ENCODE assay signal across 27 cellular contexts in genomic region chr5:154899107-154899816, GRCh38. TPM values are rescaled to one million over a fixed set of nuclear protein-coding genes. Genes with fewer than 3 reads are reported as not detected.
DNase-seq lines count a peak whose midpoint lies in the region; ATAC-seq, FAIRE-seq and TF ChIP-seq lines count a peak whose summit lies in the region.
"Had no signal": no experiment of that assay in that cellular context is flagged by ENCODE, and none has a peak within 500 bp of the region (broad histone marks: within the 10 kb centered on the region; RNA-seq: fewer than 3 reads in every experiment).

No MANE protein-coding gene starts in this region.

- DNase-seq in AG20443 (ENCODE audit: low spot score) (peak; percentile 24), GM12878 (ENCODE audit: low read depth, low spot score) (no peak), left lung (no peak), testis (peak; percentile 31), 8988T (no peak)
- DNase-seq: activated CD4-positive, alpha-beta T cell treated with anti-CD3 and anti-CD28 coated beads for 1 hour; activated CD8-positive, alpha-beta T cell treated with anti-CD3 and anti-CD28 coated beads, Interleukin-2, amount 10 ng/mL, durations not matched to agents 7 days and 5 days; activated naive CD4-positive, alpha-beta T cell treated with Interleukin-2 at 50 U/mL for 16 hours; activated T-cell treated with anti-CD3 and anti-CD28 coated beads, Interleukin-2, amount 50 U/mL, for 24 hours; CD8-positive, alpha-beta memory T cell; effector memory CD8-positive, alpha-beta T cell; GDM1; KBM-7; left colon; NCI-H1436; NCI-H2107; NCI-H510A; PC-9; SIG-M5; small intestine; stimulated activated CD4-positive, alpha-beta T cell treated with anti-CD3 and anti-CD28 coated beads, Interleukin-4, amount 100 ng/mL, for 24 hours; T-cell had no signal

- TF ChIP-seq RAD21 in GM12878 (IDR thresholded peaks at IDR 0.05; ENCODE audit: insufficient read depth, low read depth, low read length), result no peak

- BruUV-seq in GM12878 (replicated peaks; lab: Mats Ljungman, UMichigan), result TSS peak; percentile 23

- SMC1A ChIA-PET in GM12878 (lab: Charles Lee; ENCODE audit: uncharacterized antibody, unreplicated experiment), result no interaction called here

- H3K9me3 ChIP-seq in GM12878 (replicated peaks; ENCODE audit: control insufficient read depth, insufficient read depth, low read length) (no peaks in the 10 kb centered on the region), left lung (no peaks in the 10 kb centered on the region), testis (no peaks in the 10 kb centered on the region)
- H3K9me3 ChIP-seq: HAP-1 had no signal

- ATAC-seq in GM12878, result no peak
- ATAC-seq in left lung, result no peak
- ATAC-seq in GM18511 (IDR thresholded peaks at IDR 0.05; ENCODE audit: unreplicated experiment), result no peak
- ATAC-seq in HG03135 (IDR thresholded peaks at IDR 0.05; ENCODE audit: unreplicated experiment), result no peak
- ATAC-seq: activated CD8-positive, alpha-beta T cell treated with anti-CD3 and anti-CD28 coated beads, Interleukin-2, amount 10 ng/mL, durations not matched to agents 7 days and 5 days; effector memory CD8-positive, alpha-beta T cell; esophagus mucosa; left colon; T-cell had no signal

- no peaks in the 10 kb centered on the region for H3K27me3 ChIP-seq in GM12878 (replicated peaks in 1 of 2; ENCODE audit: control insufficient read depth in 2 of 2, insufficient read depth in 2 of 2, low read length in 1 of 2)
- H3K27me3 ChIP-seq in left lung, result no peaks in the 10 kb centered on the region
- no peaks in the 10 kb centered on the region for H3K27me3 ChIP-seq in testis

- H3K4me2 ChIP-seq in GM12878 (ENCODE audit: control insufficient read depth, insufficient read depth), result no peak overlapping the region
- H3K4me2 ChIP-seq: PC-9 had no signal

- TF ChIP-seq POLR2A in GM12878 (IDR thresholded peaks at IDR 0.05; ENCODE audit: low read depth, low read length) (no peak), testis (IDR thresholded peaks at IDR 0.05) (no peak)

- no peak for TF ChIP-seq EP300 in GM12878 (IDR thresholded peaks at IDR 0.05; ENCODE audit: borderline replicate concordance in 1 of 2, control insufficient read depth in 1 of 2, low read depth in 2 of 2, low read length in 2 of 2)

- no peaks in the 10 kb centered on the region for H4K20me1 ChIP-seq in GM12878 (ENCODE audit: control insufficient read depth, insufficient read depth)

- no peak overlapping the region for H3K4me3 ChIP-seq in GM12878
- no peak overlapping the region for H3K4me3 ChIP-seq in left lung
- H3K4me3 ChIP-seq in testis, result no peak overlapping the region
- H3K4me3 ChIP-seq: HAP-1, PC-9 had no signal

- intact Hi-C loops in GM12878 (cut with micrococcal nuclease; ENCODE audit: unreplicated experiment), result no loop called here
- intact Hi-C loops in left lung (cut with DNase I), result no loop called here
- intact Hi-C loops in testis (cut with DNase I; ENCODE audit: low total_unique reads), result no loop called here

- no peak overlapping the region for H2AFZ ChIP-seq in GM12878 (ENCODE audit: control insufficient read depth, low read depth, low read length)
- H2AFZ ChIP-seq: PC-9 had no signal

- H3K4me1 ChIP-seq in GM12878 (ENCODE audit: control insufficient read depth, insufficient read depth, low read length) (no peaks in the 10 kb centered on the region), left lung (peaks cover 0 to 6% of the 10 kb centered on the region in 2 donors), testis (peaks cover 3% of the 10 kb centered on the region)
- H3K4me1 ChIP-seq: HAP-1 had no signal

- WGBS in GM12878 (ENCODE audit: insufficient coverage, insufficient replicate concordance, low lambda C conversion rate, missing lambda C conversion rate), result 91% methylated on average over 9 of the region's 9 CpGs
- 63 to 68% methylated on average over 9 of the region's 9 CpGs for WGBS in testis, 2 donors

- TF ChIP-seq CTCF in GM12878 (IDR thresholded peaks at IDR 0.05 in 2 of 3, conservative IDR thresholded peaks at IDR 0.05 in 1 of 3; ENCODE audit: control insufficient read depth in 2 of 3, extremely low read depth in 1 of 3, insufficient read depth in 1 of 3, low read depth in 3 of 3, low read length in 3 of 3) (no peak), left lung (IDR thresholded peaks at IDR 0.05) (no peak), testis (IDR thresholded peaks at IDR 0.05) (no peak)

- no peaks in the 10 kb centered on the region for H3K79me2 ChIP-seq in GM12878 (ENCODE audit: control insufficient read depth, insufficient read depth, low read length)

- no peak overlapping the region for H3K9ac ChIP-seq in GM12878 (ENCODE audit: control insufficient read depth, insufficient read depth, low read length)

- no peak for FAIRE-seq in GM12878 (lab: Jason Lieb, UNC)
- FAIRE-seq: colon, small intestine had no signal

- in situ Hi-C loops in GM12878 (cut with MboI), result no loop called here

- H3K27ac ChIP-seq in GM12878 (ENCODE audit: control insufficient read depth, insufficient read depth) (no peak overlapping the region), left lung (peak overlapping the region; percentile 6 to 39), testis (peak overlapping the region; percentile 48 to 83)
- H3K27ac ChIP-seq: PC-9 had no signal

- CTCF ChIA-PET in GM12878 (lab: Yijun Ruan, JAX), result no interaction called here

- RAD21 ChIA-PET in GM12878 (lab: Charles Lee; ENCODE audit: unreplicated experiment), result no interaction called here

- POLR2A ChIA-PET in GM12878 (lab: Charles Lee), result no interaction called here

- peaks cover 6 to 15% of the 10 kb centered on the region in 2 experiments for H3K36me3 ChIP-seq in GM12878 (ENCODE audit: control insufficient read depth in 2 of 2, insufficient read depth in 2 of 2, low read length in 1 of 2)
- H3K36me3 ChIP-seq in left lung, result peaks cover 0 to 88% of the 10 kb centered on the region in 2 donors
- no peaks in the 10 kb centered on the region for H3K36me3 ChIP-seq in testis (ENCODE audit: low read depth, missing control alignments)

RNA-seq across cellular contexts. Expression of gene GEMIN5, which starts 38.7 kb away (rescaled TPM):
- total RNA-seq in GM12878 (2013; cell fraction: nucleolus; rRNA removed), result 21.6 and 24.5 TPM in 2 replicates
- total RNA-seq in GM12878 (2014; rRNA removed) (28.7 and 29.8 TPM in 2 replicates), GM12878 (2014; rRNA removed; fragmentation: Illumina TruSeq; extraction: Trizol) (23.7 and 24.2 TPM in 2 replicates), GM12878 (2021) (23.8 and 28.4 TPM in 2 replicates), left lung (10 to 100 TPM; 10.2 to 13.1 TPM), testis (10 to 100 TPM; 24.1 to 24.7 TPM)
- polyA plus RNA-seq in GM12878 (2011; ENCODE audit: low read depth), result 7.1 TPM
- polyA plus RNA-seq in GM12878 (2011; rRNA removed) (11.9 and 14.4 TPM in 2 replicates), GM12878 (2014; fragmentation: Illumina TruSeq; extraction: Trizol) (22.3 and 25.2 TPM in 2 replicates), GM12878 (2014; fragmentation: Nextera tagmentation; extraction: Ambion mirVana) (1 to 10 TPM; 6.3 to 6.8 TPM), GM12878 (2014; rRNA removed) (15.9 and 16.9 TPM in 2 replicates), GM12878 (2016; fragmentation: Nextera tagmentation; extraction: Ambion mirVana) (10 to 100 TPM; 26.5 to 26.6 TPM), testis (ENCODE audit: insufficient read depth, low read depth, low replicate concordance) (15.8 TPM)
- polyA plus RNA-seq in GM12878 (2011; cell fraction: cytosol; rRNA removed), result 15.9 and 16.5 TPM in 2 replicates
- 11.3 and 13.7 TPM in 2 replicates for polyA plus RNA-seq in GM12878 (2011; cell fraction: nucleus; rRNA removed)
- polyA plus RNA-seq in GM12878 (2012), result 6.6 and 10.8 TPM in 2 replicates
- 19.1 and 20.8 TPM in 2 replicates for polyA minus RNA-seq in GM12878 (2011; rRNA and poly(A)+ RNA removed)
- 11.5 and 15.5 TPM in 2 replicates for polyA minus RNA-seq in GM12878 (2011; cell fraction: cytosol; rRNA and poly(A)+ RNA removed)
- polyA minus RNA-seq in GM12878 (2011; cell fraction: nucleus; rRNA and poly(A)+ RNA removed), result 5.9 and 14.9 TPM in 2 replicates

RNA-seq across cellular contexts. Expression of gene CNOT8, which starts 40.8 kb away (rescaled TPM):
- 36.9 and 43.3 TPM in 2 replicates for total RNA-seq in GM12878 (2013; cell fraction: nucleolus; rRNA removed)
- 33.8 and 49.8 TPM in 2 replicates for total RNA-seq in GM12878 (2014; rRNA removed)
- total RNA-seq in GM12878 (2014; rRNA removed; fragmentation: Illumina TruSeq; extraction: Trizol), result 34.3 and 35.6 TPM in 2 replicates
- 37.5 and 42.4 TPM in 2 replicates for total RNA-seq in GM12878 (2021)
- 23.2 TPM for polyA plus RNA-seq in GM12878 (2011; ENCODE audit: low read depth)
- 48.3 and 76.5 TPM in 2 replicates for polyA plus RNA-seq in GM12878 (2011; rRNA removed)
- polyA plus RNA-seq in GM12878 (2011; cell fraction: cytosol; rRNA removed), result 43.9 and 59.3 TPM in 2 replicates
- 28.5 and 29.6 TPM in 2 replicates for polyA plus RNA-seq in GM12878 (2011; cell fraction: nucleus; rRNA removed)
- polyA plus RNA-seq in GM12878 (2012), result 28.5 and 34.1 TPM in 2 replicates
- polyA plus RNA-seq in GM12878 (2014; fragmentation: Illumina TruSeq; extraction: Trizol), result 42.6 and 51.0 TPM in 2 replicates
- polyA plus RNA-seq in GM12878 (2014; fragmentation: Nextera tagmentation; extraction: Ambion mirVana), result 10 to 100 TPM; 13.2 to 21.3 TPM
- 31.1 and 34.6 TPM in 2 replicates for polyA plus RNA-seq in GM12878 (2014; rRNA removed)
- polyA plus RNA-seq in GM12878 (2016; fragmentation: Nextera tagmentation; extraction: Ambion mirVana), result 10 to 100 TPM; 53.7 to 57.1 TPM
- polyA minus RNA-seq in GM12878 (2011; rRNA and poly(A)+ RNA removed), result 44.5 and 58.6 TPM in 2 replicates
- polyA minus RNA-seq in GM12878 (2011; cell fraction: cytosol; rRNA and poly(A)+ RNA removed), result 16.8 and 21.8 TPM in 2 replicates
- polyA minus RNA-seq in GM12878 (2011; cell fraction: nucleus; rRNA and poly(A)+ RNA removed), result 7.7 and 9.9 TPM in 2 replicates
- 10 to 100 TPM; 65.8 to 75.9 TPM for total RNA-seq in left lung
- 100 to 1,000 TPM; 103 to 106 TPM for total RNA-seq in testis
- 67.6 TPM for polyA plus RNA-seq in testis (ENCODE audit: insufficient read depth, low read depth, low replicate concordance)

RNA-seq across cellular contexts. Expression of gene MRPL22, which starts 41.6 kb away (rescaled TPM):
- total RNA-seq in GM12878 (2013; cell fraction: nucleolus; rRNA removed), result 23.0 and 23.4 TPM in 2 replicates
- total RNA-seq in GM12878 (2014; rRNA removed) (36.0 and 39.6 TPM in 2 replicates), GM12878 (2014; rRNA removed; fragmentation: Illumina TruSeq; extraction: Trizol) (29.7 and 32.3 TPM in 2 replicates), GM12878 (2021) (68.8 and 70.4 TPM in 2 replicates), left lung (10 to 100 TPM; 33.8 to 38.4 TPM), testis (10 to 100 TPM; 28.1 to 42.6 TPM)
- 86.6 TPM for polyA plus RNA-seq in GM12878 (2011; ENCODE audit: low read depth)
- polyA plus RNA-seq in GM12878 (2011; rRNA removed) (85.4 and 91.9 TPM in 2 replicates), GM12878 (2014; fragmentation: Illumina TruSeq; extraction: Trizol) (61.8 and 72.9 TPM in 2 replicates), GM12878 (2014; fragmentation: Nextera tagmentation; extraction: Ambion mirVana) (100 to 1,000 TPM; 279 to 318 TPM), GM12878 (2014; rRNA removed) (92.5 and 94.8 TPM in 2 replicates), GM12878 (2016; fragmentation: Nextera tagmentation; extraction: Ambion mirVana) (100 to 1,000 TPM; 208 to 234 TPM), testis (ENCODE audit: insufficient read depth, low read depth, low replicate concordance) (81.4 TPM)
- polyA plus RNA-seq in GM12878 (2011; cell fraction: cytosol; rRNA removed), result 69.6 and 81.9 TPM in 2 replicates
- polyA plus RNA-seq in GM12878 (2011; cell fraction: nucleus; rRNA removed), result 24.6 and 28.3 TPM in 2 replicates
- polyA plus RNA-seq in GM12878 (2012), result 53.4 and 53.8 TPM in 2 replicates
- 60.4 and 61.2 TPM in 2 replicates for polyA minus RNA-seq in GM12878 (2011; rRNA and poly(A)+ RNA removed)
- polyA minus RNA-seq in GM12878 (2011; cell fraction: cytosol; rRNA and poly(A)+ RNA removed), result 17.2 and 19.0 TPM in 2 replicates
- 2.5 and 5.8 TPM in 2 replicates for polyA minus RNA-seq in GM12878 (2011; cell fraction: nucleus; rRNA and poly(A)+ RNA removed)

RNA-seq across cellular contexts. Expression of gene FAXDC2, which starts 48.9 kb away (rescaled TPM):
- total RNA-seq in GM12878 (2013; cell fraction: nucleolus; rRNA removed), result 1.5 and 2.2 TPM in 2 replicates
- total RNA-seq in GM12878 (2014; rRNA removed), result 0.05 and 0.17 TPM in 2 replicates
- 0.22 and 0.28 TPM in 2 replicates for total RNA-seq in GM12878 (2014; rRNA removed; fragmentation: Illumina TruSeq; extraction: Trizol)
- 0.32 and 0.38 TPM in 2 replicates for total RNA-seq in GM12878 (2021)
- 0.68 TPM for polyA plus RNA-seq in GM12878 (2011; ENCODE audit: low read depth)
- polyA plus RNA-seq in GM12878 (2011; rRNA removed), result 0.48 and 0.72 TPM in 2 replicates
- polyA plus RNA-seq in GM12878 (2011; cell fraction: cytosol; rRNA removed), result 0.62 and 1.2 TPM in 2 replicates
- 1.3 and 2.0 TPM in 2 replicates for polyA plus RNA-seq in GM12878 (2011; cell fraction: nucleus; rRNA removed)
- 0.58 and 0.67 TPM in 2 replicates for polyA plus RNA-seq in GM12878 (2012)
- polyA plus RNA-seq in GM12878 (2014; fragmentation: Illumina TruSeq; extraction: Trizol), result 0.21 and 0.32 TPM in 2 replicates
- under 1 TPM; 0.13 to 0.32 TPM for polyA plus RNA-seq in GM12878 (2014; fragmentation: Nextera tagmentation; extraction: Ambion mirVana)
- polyA plus RNA-seq in GM12878 (2014; rRNA removed), result 0.42 TPM in 2 replicates
- 1 to 10 TPM; 1.2 to 1.8 TPM for polyA plus RNA-seq in GM12878 (2016; fragmentation: Nextera tagmentation; extraction: Ambion mirVana)
- polyA minus RNA-seq in GM12878 (2011; rRNA and poly(A)+ RNA removed), result 1.2 and 1.9 TPM in 2 replicates
- polyA minus RNA-seq in GM12878 (2011; cell fraction: cytosol; rRNA and poly(A)+ RNA removed), result not detected in 2 replicates
- 0.29 and 0.48 TPM in 2 replicates for polyA minus RNA-seq in GM12878 (2011; cell fraction: nucleus; rRNA and poly(A)+ RNA removed)
- 10 to 100 TPM; 17.9 to 41.9 TPM for total RNA-seq in left lung
- total RNA-seq in testis, result 10 to 100 TPM; 54.7 to 76.8 TPM
- 32.5 TPM for polyA plus RNA-seq in testis (ENCODE audit: insufficient read depth, low read depth, low replicate concordance)
- total RNA-seq: activated CD8-positive, alpha-beta T cell treated with anti-CD3 and anti-CD28 coated beads, Interleukin-2, amount 10 ng/mL, durations not matched to agents 7 days and 5 days had no signal

Comparison
In these comparisons a context has a peak if more than half of its experiments do, and no peak if none do; other contexts are left out.
1. DNase-seq: peak in AG20443 (single experiment) and testis (single experiment); none in GM12878 (single experiment), left lung (0 of 2) and 8988T (single experiment).